ENCODE assay signal across 20 cellular contexts in genomic region chr5:23026252-23027170, GRCh38.
DNase-seq lines count a peak whose midpoint lies in the region; ATAC-seq and TF ChIP-seq lines count a peak whose summit lies in the region.
"Had no signal": no experiment of that assay in that cellular context is flagged by ENCODE, and none has a peak within 500 bp of the region (broad histone marks: within the 10 kb centered on the region; RNA-seq: fewer than 3 reads in every experiment).

No MANE protein-coding gene starts in this region.

- peaks cover 0 to 25% (median 6%) of the 10 kb centered on the region in 9 donors for H3K4me1 ChIP-seq in heart right ventricle
- H3K4me1 ChIP-seq: left lung, SJSA1, tibial nerve had no signal

- 55 to 61% methylated on average over 5 of the region's 5 CpGs for WGBS in heart right ventricle, 2 donors

- no peaks in the 10 kb centered on the region for H3K27me3 ChIP-seq in heart right ventricle
- H3K27me3 ChIP-seq: left lung, SJSA1, tibial nerve had no signal

- peak in 6 of 8 donors; percentile 27 to 40 (median 32) for ATAC-seq in heart right ventricle
- no peak for ATAC-seq in HG03520 (IDR thresholded peaks at IDR 0.05; ENCODE audit: unreplicated experiment)
- ATAC-seq: activated CD8-positive, alpha-beta memory T cell treated with anti-CD3 and anti-CD28 coated beads, Interleukin-2, amount 10 ng/mL, durations not matched to agents 7 days and 5 days; effector memory CD8-positive, alpha-beta T cell; left lung; PC-3 had no signal

- H3K9me3 ChIP-seq in heart right ventricle: no peaks in the 10 kb centered on the region
- H3K9me3 ChIP-seq: left lung, SJSA1, tibial nerve had no signal

- no peaks in the 10 kb centered on the region for H3K36me3 ChIP-seq in heart right ventricle
- H3K36me3 ChIP-seq: left lung, SJSA1, tibial nerve had no signal

- intact Hi-C loops in heart right ventricle (cut with DNase I): no loop called here

- TF ChIP-seq CTCF in heart right ventricle (IDR thresholded peaks at IDR 0.05): no peak

- H3K4me3 ChIP-seq in heart right ventricle: no peak overlapping the region
- H3K4me3 ChIP-seq: left lung, SJSA1, tibial nerve had no signal

- DNase-seq in D341Med (ENCODE audit: low spot score): peak; percentile 68
- peak; percentile 95 for DNase-seq in NCI-H1694 treated with DMSO at 0.1 percent for 48 hours (lab: John Stamatoyannopoulos, UW)
- peak; percentile 10 for DNase-seq in amniotic epithelial cell (ENCODE audit: low read depth)
- no peak for DNase-seq in heart right ventricle
- DNase-seq in putamen (ENCODE audit: low spot score): no peak
- no peak for DNase-seq in epidermal melanocyte (ENCODE audit: insufficient read length, low spot score)
- no peak for DNase-seq in AML-193 (lab: John Stamatoyannopoulos, UW)
- DNase-seq: activated CD4-positive, CD25-positive, alpha-beta regulatory T cell; activated CD8-positive, alpha-beta memory T cell treated with anti-CD3 and anti-CD28 coated beads, Interleukin-2, amount 10 ng/mL, durations not matched to agents 7 days and 5 days; cerebellar nuclear complex; DMS53; effector memory CD8-positive, alpha-beta T cell; IMR-90; left lung; NCI-H2029; PC-3; stimulated activated naive CD4-positive, alpha-beta T cell treated with Interleukin-2 at 50 U/mL for 16 hours had no signal

- H3K27ac ChIP-seq in heart right ventricle: peak overlapping the region in 9 of 10 donors; percentile 36 to 82 (median 65)
- H3K27ac ChIP-seq: left lung, SJSA1, tibial nerve had no signal

Comparison
In these comparisons a context has a peak if more than half of its experiments do, and no peak if none do; other contexts are left out.
1. DNase-seq: peak in D341Med (single experiment), NCI-H1694 treated with DMSO at 0.1 percent for 48 hours (single experiment) and amniotic epithelial cell (single experiment); none in heart right ventricle (0 of 2), putamen (single experiment), epidermal melanocyte (single experiment) and AML-193 (0 of 2).